ENCODE assay signal across 8 cellular contexts in the genomic region with DNA sequence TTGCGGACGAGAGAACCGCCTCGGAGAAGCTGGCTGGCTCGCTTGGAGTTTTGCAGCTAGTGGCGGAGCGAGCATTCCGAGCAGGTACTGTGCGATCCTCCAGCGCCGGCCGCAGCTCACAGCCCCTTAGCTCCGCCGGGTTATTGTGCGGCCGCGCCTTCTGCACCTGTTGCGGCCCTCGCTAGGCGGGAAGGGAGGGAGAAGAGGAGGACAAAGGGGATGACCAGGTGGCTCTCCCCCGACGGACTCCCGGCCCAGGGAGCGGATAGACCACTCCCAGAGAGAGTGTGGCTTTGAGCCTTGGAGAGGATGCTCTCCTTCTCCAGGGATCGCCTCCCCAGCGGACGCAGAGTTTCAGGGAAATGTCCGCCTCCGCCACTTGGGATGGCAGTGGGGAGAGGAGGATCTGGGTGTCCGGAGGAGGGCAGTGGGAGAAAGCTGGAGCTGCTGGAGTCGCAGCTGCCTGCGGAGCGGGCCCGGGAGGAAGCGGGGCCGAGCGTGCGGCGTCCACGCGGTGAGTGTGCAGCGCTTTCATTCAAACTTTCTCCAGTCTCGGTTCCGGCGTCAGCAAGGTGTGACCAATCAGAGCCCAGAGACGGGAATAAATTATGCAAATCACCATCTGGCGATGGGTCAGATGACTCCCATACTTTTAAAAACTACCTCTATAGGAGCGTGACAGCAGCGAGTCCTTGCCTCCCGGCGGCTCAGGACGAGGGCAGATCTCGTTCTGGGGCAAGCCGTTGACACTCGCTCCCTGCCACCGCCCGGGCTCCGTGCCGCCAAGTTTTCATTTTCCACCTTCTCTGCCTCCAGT. TPM values are rescaled to one million over a fixed set of nuclear protein-coding genes. Genes with fewer than 3 reads are reported as not detected.
DNase-seq lines count a peak whose midpoint lies in the region; ATAC-seq and TF ChIP-seq lines count a peak whose summit lies in the region.

A gene (plus strand): TSS at position 681 of the 817 bp plus-strand sequence. CDS start 252 bp downstream, outside the sequence.

- peaks cover 14 to 16% of the 10 kb centered on the region in 2 donors for H3K27me3 ChIP-seq in naive thymus-derived CD4-positive, alpha-beta T cell (ENCODE audit: control insufficient read depth in 2 of 2, insufficient read depth in 2 of 2, low read length in 2 of 2)
- H3K27me3 ChIP-seq in thoracic aorta (replicated peaks; ENCODE audit: insufficient read depth), result no peaks in the 10 kb centered on the region

- DNase-seq in GM12864 (ENCODE audit: low read depth), result peak; percentile 65
- peak; percentile 51 for DNase-seq in NCI-H2196 treated with DMSO at 0.1 percent for 48 hours (lab: John Stamatoyannopoulos, UW; ENCODE audit: unreplicated experiment)
- peak; percentile 54 for DNase-seq in activated CD4-positive, alpha-beta memory T cell treated with anti-CD3 and anti-CD28 coated beads, Interleukin-2, amount 10 ng/mL, durations not matched to agents 7 days and 5 days
- DNase-seq in naive thymus-derived CD4-positive, alpha-beta T cell, result peak in 6 of 9 donors; percentile 5 to 51 (median 14)
- no peak for DNase-seq in thoracic aorta (ENCODE audit: low spot score)
- DNase-seq in UCSD-AML1 (lab: John Stamatoyannopoulos, UW; ENCODE audit: unreplicated experiment), result no peak

- H3K4me1 ChIP-seq in naive thymus-derived CD4-positive, alpha-beta T cell (ENCODE audit: control insufficient read depth in 2 of 2, insufficient read depth in 2 of 2, low read length in 2 of 2), result peaks cover 7 to 15% of the 10 kb centered on the region in 2 donors
- peaks cover 6 to 28% of the 10 kb centered on the region in 2 donors for H3K4me1 ChIP-seq in thoracic aorta (ENCODE audit: control insufficient read depth in 1 of 2, low read depth in 2 of 2)

- no peaks in the 10 kb centered on the region for H3K9me3 Mint-ChIP-seq in activated CD4-positive, alpha-beta memory T cell treated with anti-CD3 and anti-CD28 coated beads, Interleukin-2, amount 10 ng/mL, durations not matched to agents 7 days and 5 days
- no peaks in the 10 kb centered on the region for H3K9me3 Mint-ChIP-seq in naive thymus-derived CD4-positive, alpha-beta T cell

- H3K27ac ChIP-seq in naive thymus-derived CD4-positive, alpha-beta T cell (ENCODE audit: low read depth, low read length), result no peak within 1 kb of the TSS
- no peak within 1 kb of the TSS for H3K27ac ChIP-seq in thoracic aorta

- no peaks in the 10 kb centered on the region for H3K36me3 Mint-ChIP-seq in activated CD4-positive, alpha-beta memory T cell treated with anti-CD3 and anti-CD28 coated beads, Interleukin-2, amount 10 ng/mL, durations not matched to agents 7 days and 5 days (ENCODE audit: low read depth)
- H3K36me3 Mint-ChIP-seq in naive thymus-derived CD4-positive, alpha-beta T cell, result peaks cover 0 to 6% (median 0%) of the 10 kb centered on the region in 5 donors

- ATAC-seq in HG02852 (IDR thresholded peaks at IDR 0.05; ENCODE audit: unreplicated experiment), result peak; percentile 70
- ATAC-seq in esophagus mucosa, result peak; percentile 90
- peak; percentile 67 for ATAC-seq in naive thymus-derived CD4-positive, alpha-beta T cell
- ATAC-seq in thoracic aorta (ENCODE audit: insufficient number of reproducible peaks, low FRiP score, low read depth), result no peak

- peak within 1 kb of the TSS; percentile 35 for H3K4me3 Mint-ChIP-seq in activated CD4-positive, alpha-beta memory T cell treated with anti-CD3 and anti-CD28 coated beads, Interleukin-2, amount 10 ng/mL, durations not matched to agents 7 days and 5 days
- peak within 1 kb of the TSS; percentile 69 to 87 (median 80) for H3K4me3 Mint-ChIP-seq in naive thymus-derived CD4-positive, alpha-beta T cell

- H3K4me3 ChIP-seq in GM12864 (ENCODE audit: low read depth, low read length), result peak within 1 kb of the TSS; percentile 30
- peak within 1 kb of the TSS; percentile 52 for H3K4me3 ChIP-seq in naive thymus-derived CD4-positive, alpha-beta T cell (ENCODE audit: low read length)
- peak within 1 kb of the TSS; percentile 68 for H3K4me3 ChIP-seq in thoracic aorta

- H3K9me3 ChIP-seq in naive thymus-derived CD4-positive, alpha-beta T cell (ENCODE audit: control insufficient read depth in 2 of 3, low read length in 3 of 3), result no peaks in the 10 kb centered on the region
- H3K9me3 ChIP-seq in thoracic aorta, result no peaks in the 10 kb centered on the region

- peaks cover 76% of the 10 kb centered on the region for H3K27me3 Mint-ChIP-seq in activated CD4-positive, alpha-beta memory T cell treated with anti-CD3 and anti-CD28 coated beads, Interleukin-2, amount 10 ng/mL, durations not matched to agents 7 days and 5 days
- H3K27me3 Mint-ChIP-seq in naive thymus-derived CD4-positive, alpha-beta T cell, result peaks cover 65 to 84% (median 74%) of the 10 kb centered on the region in 5 donors

- no peak for TF ChIP-seq CTCF in GM12864 (IDR thresholded peaks at IDR 0.05; ENCODE audit: low read depth, low read length, missing control alignments)
- TF ChIP-seq CTCF in thoracic aorta (IDR thresholded peaks at IDR 0.05), result no peak

- CTCF ChIA-PET in activated CD4-positive, alpha-beta memory T cell treated with anti-CD3 and anti-CD28 coated beads, Interleukin-2, amount 10 ng/mL, durations not matched to agents 7 days and 5 days (lab: Charles Lee), result interaction anchor here (0.6 to 3.7 kb wide), 3 partner anchors 53 to 299 kb away, joined by 4 to 14 read pairs (median 12); no protein-coding TSS in a partner anchor
- CTCF ChIA-PET in naive thymus-derived CD4-positive, alpha-beta T cell (lab: Charles Lee), result interaction anchor here (1.7 kb wide), 1 partner anchor 300 kb away, joined by 7 read pairs; no protein-coding TSS in a partner anchor

- H3K27ac Mint-ChIP-seq in activated CD4-positive, alpha-beta memory T cell treated with anti-CD3 and anti-CD28 coated beads, Interleukin-2, amount 10 ng/mL, durations not matched to agents 7 days and 5 days, result no peak within 1 kb of the TSS
- H3K27ac Mint-ChIP-seq in naive thymus-derived CD4-positive, alpha-beta T cell, result peak within 1 kb of the TSS in 1 of 9 donors; percentile 57

- peaks cover 29% of the 10 kb centered on the region for H3K4me1 Mint-ChIP-seq in activated CD4-positive, alpha-beta memory T cell treated with anti-CD3 and anti-CD28 coated beads, Interleukin-2, amount 10 ng/mL, durations not matched to agents 7 days and 5 days
- H3K4me1 Mint-ChIP-seq in naive thymus-derived CD4-positive, alpha-beta T cell, result peaks cover 16 to 32% (median 30%) of the 10 kb centered on the region in 7 donors

- POLR2A ChIA-PET in activated CD4-positive, alpha-beta memory T cell treated with anti-CD3 and anti-CD28 coated beads, Interleukin-2, amount 10 ng/mL, durations not matched to agents 7 days and 5 days (lab: Charles Lee), result interaction anchor here (0.7 kb wide), 1 partner anchor 258 kb away, joined by 5 read pairs; no protein-coding TSS in a partner anchor
- POLR2A ChIA-PET in naive thymus-derived CD4-positive, alpha-beta T cell (lab: Charles Lee), result no interaction called here

- intact Hi-C loops in naive thymus-derived CD4-positive, alpha-beta T cell (cut with micrococcal nuclease), result no loop called here

- no peaks in the 10 kb centered on the region for H3K36me3 ChIP-seq in naive thymus-derived CD4-positive, alpha-beta T cell (ENCODE audit: control insufficient read depth in 2 of 3, insufficient read depth in 3 of 3, low read length in 3 of 3)
- no peaks in the 10 kb centered on the region for H3K36me3 ChIP-seq in thoracic aorta

RNA-seq across cellular contexts. Expression of the gene that starts here (rescaled TPM):
- total RNA-seq in activated CD4-positive, alpha-beta memory T cell treated with anti-CD3 and anti-CD28 coated beads, Interleukin-2, amount 10 ng/mL, durations not matched to agents 7 days and 5 days, result not detected
- total RNA-seq in esophagus mucosa, result 8.6 TPM
- total RNA-seq in naive thymus-derived CD4-positive, alpha-beta T cell, result not detected
- polyA plus RNA-seq in naive thymus-derived CD4-positive, alpha-beta T cell, result not detected
- total RNA-seq in thoracic aorta, result 10 to 100 TPM in 1 of 2 donors, 1 to 10 TPM in 1; 2.8 to 30.5 TPM

Comparison
In these comparisons a context has a peak if more than half of its experiments do, and no peak if none do; other contexts are left out.
1. Peak in DNase-seq in activated CD4-positive, alpha-beta memory T cell treated with anti-CD3 and anti-CD28 coated beads, Interleukin-2, amount 10 ng/mL, durations not matched to agents 7 days and 5 days; RNA of the gene not detected or under 1 TPM.
2. Peak in DNase-seq, ATAC-seq and H3K4me3 ChIP-seq in naive thymus-derived CD4-positive, alpha-beta T cell; RNA of the gene not detected or under 1 TPM.
3. DNase-seq: peak in GM12864 (single experiment) and NCI-H2196 treated with DMSO at 0.1 percent for 48 hours (single experiment); none in thoracic aorta (single experiment) and UCSD-AML1 (single experiment).
4. Peak in every context shown above with its lines, with median percentiles within 50 percentile points of each other: H3K4me3 ChIP-seq.